13 cellular contexts compared by ENCODE assay signal in genomic region chr4:102562995-102563394, GRCh38.
DNase-seq lines count a peak whose midpoint lies in the region; ATAC-seq and TF ChIP-seq lines count a peak whose summit lies in the region.
"Had no signal": no experiment of that assay in that cellular context is flagged by ENCODE, and none has a peak within 500 bp of the region (broad histone marks: within the 10 kb centered on the region; RNA-seq: fewer than 3 reads in every experiment).

No MANE protein-coding gene starts in this region.

- intact Hi-C loops in activated T-helper 1 cell treated with anti-CD3 and anti-CD28 coated beads, Interleukin-12 subunit alpha, Interleukin-12 subunit beta, Interleukin-2, Interleukin-4 antibody, amounts not matched to agents 30 ng/mL and 10 ng/mL and 1 ng/mL, durations not matched to agents 14 hours and 24 hours and 36 hours (cut with micrococcal nuclease) = no loop called here

- peaks cover 85% of the 10 kb centered on the region for H3K4me1 Mint-ChIP-seq in activated T-helper 1 cell treated with anti-CD3 and anti-CD28 coated beads, Interleukin-12 subunit alpha, Interleukin-12 subunit beta, Interleukin-2, Interleukin-4 antibody, amounts not matched to agents 30 ng/mL and 10 ng/mL and 1 ng/mL, durations not matched to agents 14 hours and 24 hours and 36 hours (ENCODE audit: low read depth)

- H3K27ac Mint-ChIP-seq in activated T-helper 1 cell treated with anti-CD3 and anti-CD28 coated beads, Interleukin-12 subunit alpha, Interleukin-12 subunit beta, Interleukin-2, Interleukin-4 antibody, amounts not matched to agents 30 ng/mL and 10 ng/mL and 1 ng/mL, durations not matched to agents 14 hours and 24 hours and 36 hours = peak overlapping the region; percentile 4

- H3K4me3 Mint-ChIP-seq in activated T-helper 1 cell treated with anti-CD3 and anti-CD28 coated beads, Interleukin-12 subunit alpha, Interleukin-12 subunit beta, Interleukin-2, Interleukin-4 antibody, amounts not matched to agents 30 ng/mL and 10 ng/mL and 1 ng/mL, durations not matched to agents 14 hours and 24 hours and 36 hours = no peak overlapping the region

- H3K36me3 Mint-ChIP-seq in activated T-helper 1 cell treated with anti-CD3 and anti-CD28 coated beads, Interleukin-12 subunit alpha, Interleukin-12 subunit beta, Interleukin-2, Interleukin-4 antibody, amounts not matched to agents 30 ng/mL and 10 ng/mL and 1 ng/mL, durations not matched to agents 14 hours and 24 hours and 36 hours (ENCODE audit: low read depth) = peaks cover 51% of the 10 kb centered on the region

- no peaks in the 10 kb centered on the region for H3K9me3 Mint-ChIP-seq in activated T-helper 1 cell treated with anti-CD3 and anti-CD28 coated beads, Interleukin-12 subunit alpha, Interleukin-12 subunit beta, Interleukin-2, Interleukin-4 antibody, amounts not matched to agents 30 ng/mL and 10 ng/mL and 1 ng/mL, durations not matched to agents 14 hours and 24 hours and 36 hours

- H3K27me3 Mint-ChIP-seq in activated T-helper 1 cell treated with anti-CD3 and anti-CD28 coated beads, Interleukin-12 subunit alpha, Interleukin-12 subunit beta, Interleukin-2, Interleukin-4 antibody, amounts not matched to agents 30 ng/mL and 10 ng/mL and 1 ng/mL, durations not matched to agents 14 hours and 24 hours and 36 hours (ENCODE audit: insufficient read depth) = no peaks in the 10 kb centered on the region

- TF ChIP-seq CTCF in fibroblast of the aortic adventitia (IDR thresholded peaks at IDR 0.05; ENCODE audit: insufficient read depth, low read length) = no peak

- DNase-seq in AG08395 (ENCODE audit: low spot score) (peak; percentile 19), EL (peak; percentile 20), fibroblast of the aortic adventitia (ENCODE audit: low read depth) (peak; percentile 27), NCI-H2029 (lab: John Stamatoyannopoulos, UW) (no peak), cerebellar nuclear complex (lab: John Stamatoyannopoulos, UW) (no peak)
- DNase-seq in activated T-helper 1 cell treated with anti-CD3 and anti-CD28 coated beads, Interleukin-12 subunit alpha, Interleukin-12 subunit beta, Interleukin-2, Interleukin-4 antibody, amounts not matched to agents 30 ng/mL and 10 ng/mL and 1 ng/mL, durations not matched to agents 14 hours and 24 hours and 36 hours (ENCODE audit: low spot score) = no peak
- DNase-seq: activated T-cell treated with anti-CD3 and anti-CD28 coated beads, Interleukin-2, amount 50 U/mL, for 1 hour; left colon; NCI-H146; NK-92 treated with Interleukin-12 subunit alpha and Interleukin-12 subunit beta, amount 100 ng/mL, for 24 hours had no signal

- H3K4me3 ChIP-seq in fibroblast of the aortic adventitia (ENCODE audit: low read depth, low read length) = no peak overlapping the region

- ATAC-seq in HG02981 (IDR thresholded peaks at IDR 0.05; ENCODE audit: unreplicated experiment) (no peak), GM21360 (IDR thresholded peaks at IDR 0.05; ENCODE audit: unreplicated experiment) (no peak)
- ATAC-seq: left colon, Right ventricle myocardium inferior had no signal

Comparison
In these comparisons a context has a peak if more than half of its experiments do, and no peak if none do; other contexts are left out.
1. DNase-seq: peak in AG08395 (single experiment), EL (single experiment) and fibroblast of the aortic adventitia (single experiment); none in activated T-helper 1 cell treated with anti-CD3 and anti-CD28 coated beads, Interleukin-12 subunit alpha, Interleukin-12 subunit beta, Interleukin-2, Interleukin-4 antibody, amounts not matched to agents 30 ng/mL and 10 ng/mL and 1 ng/mL, durations not matched to agents 14 hours and 24 hours and 36 hours (single experiment), NCI-H2029 (single experiment) and cerebellar nuclear complex (0 of 2).